Comparison of ENCODE assay signal across 8 cellular contexts in the genomic region with DNA sequence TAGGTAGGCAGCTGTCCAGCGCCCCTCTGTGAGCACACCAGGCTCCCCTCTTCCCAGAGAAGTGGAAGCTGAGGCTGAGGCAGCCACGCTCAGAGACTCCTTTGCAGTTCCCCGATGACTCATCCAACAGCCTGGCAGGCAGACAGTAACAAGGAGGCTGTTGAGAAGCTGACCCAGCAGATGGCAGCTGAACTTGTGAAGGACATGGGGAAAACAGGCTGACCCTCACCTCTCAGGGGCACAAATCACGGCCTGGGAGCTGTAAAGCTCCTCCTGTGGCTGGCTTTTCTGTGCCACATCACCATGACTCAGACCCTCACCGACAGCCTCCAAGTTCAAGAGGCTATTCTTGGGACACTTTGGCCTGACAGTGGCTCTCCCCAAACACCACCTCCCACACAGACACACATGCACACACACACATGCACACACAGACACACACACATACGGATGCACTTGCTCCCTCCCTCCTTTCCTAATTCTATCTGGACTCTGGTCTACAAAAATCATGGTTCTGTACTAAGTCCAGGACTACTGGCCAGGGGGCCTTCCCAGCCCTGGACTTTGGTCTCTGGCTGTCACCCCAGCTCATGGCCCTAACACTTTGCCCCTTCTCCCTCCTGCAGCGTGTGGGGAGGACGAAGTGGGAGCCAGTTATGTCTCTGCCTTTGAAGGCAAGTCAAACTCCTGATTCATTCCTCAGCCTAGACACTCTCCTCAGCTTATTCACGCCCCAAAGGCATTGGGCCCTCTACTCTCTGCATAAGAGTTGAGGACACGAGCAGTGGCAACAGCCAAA. TPM values are rescaled to one million over a fixed set of nuclear protein-coding genes. Genes with fewer than 3 reads are reported as not detected.
DNase-seq lines count a peak whose midpoint lies in the region; ATAC-seq, FAIRE-seq and TF ChIP-seq lines count a peak whose summit lies in the region.

No MANE protein-coding gene starts in this region.

- no peaks in the 10 kb centered on the region for H3K9me3 Mint-ChIP-seq in CD8-positive, alpha-beta memory T cell
- no peaks in the 10 kb centered on the region for H3K9me3 Mint-ChIP-seq in activated T-helper 1 cell treated with anti-CD3 and anti-CD28 coated beads, Interleukin-12 subunit alpha, Interleukin-12 subunit beta, Interleukin-2, Interleukin-4 antibody, amounts not matched to agents 30 ng/mL and 10 ng/mL and 1 ng/mL, durations not matched to agents 14 hours and 24 hours and 36 hours

- H3K4me3 ChIP-seq in CD8-positive, alpha-beta memory T cell (ENCODE audit: low read length): no peak overlapping the region

- peak overlapping the region; percentile 34 to 87 (median 66) for H3K27ac Mint-ChIP-seq in CD8-positive, alpha-beta memory T cell
- peak overlapping the region; percentile 62 for H3K27ac Mint-ChIP-seq in activated T-helper 1 cell treated with anti-CD3 and anti-CD28 coated beads, Interleukin-12 subunit alpha, Interleukin-12 subunit beta, Interleukin-2, Interleukin-4 antibody, amounts not matched to agents 30 ng/mL and 10 ng/mL and 1 ng/mL, durations not matched to agents 14 hours and 24 hours and 36 hours

- DNase-seq in CD8-positive, alpha-beta memory T cell: peak in 1 of 5 donors; percentile 39
- DNase-seq in activated T-helper 1 cell treated with anti-CD3 and anti-CD28 coated beads, Interleukin-12 subunit alpha, Interleukin-12 subunit beta, Interleukin-2, Interleukin-4 antibody, amounts not matched to agents 30 ng/mL and 10 ng/mL and 1 ng/mL, durations not matched to agents 14 hours and 24 hours and 36 hours (ENCODE audit: low spot score): no peak
- peak; percentile 56 for DNase-seq in glomerular endothelial cell (ENCODE audit: extremely low read depth, low read depth, low spot score)
- peak; percentile 76 for DNase-seq in non-pigmented ciliary epithelial cell (ENCODE audit: low read depth)
- no peak for DNase-seq in DMS153 (lab: John Stamatoyannopoulos, UW)
- DNase-seq in D721Med (ENCODE audit: insufficient read length, low spot score): no peak

- H3K27ac ChIP-seq in CD8-positive, alpha-beta memory T cell (ENCODE audit: low read depth, low read length): no peak overlapping the region

- CTCF ChIA-PET in CD8-positive, alpha-beta memory T cell (lab: Charles Lee): interaction anchor here (0.8 to 2.4 kb wide), 5 partner anchors 9 to 92 kb away, joined by 3 to 8 read pairs (median 4); no protein-coding TSS in a partner anchor

- intact Hi-C loops in activated T-helper 1 cell treated with anti-CD3 and anti-CD28 coated beads, Interleukin-12 subunit alpha, Interleukin-12 subunit beta, Interleukin-2, Interleukin-4 antibody, amounts not matched to agents 30 ng/mL and 10 ng/mL and 1 ng/mL, durations not matched to agents 14 hours and 24 hours and 36 hours (cut with micrococcal nuclease): no loop called here

- no peaks in the 10 kb centered on the region for H3K9me3 ChIP-seq in CD8-positive, alpha-beta memory T cell (ENCODE audit: low read length)

- no peak for TF ChIP-seq EP300 in Ishikawa (IDR thresholded peaks at IDR 0.05; ENCODE audit: borderline replicate concordance)

- H3K4me1 ChIP-seq in CD8-positive, alpha-beta memory T cell (ENCODE audit: insufficient read depth, low read length): peaks cover 29% of the 10 kb centered on the region

- H3K27me3 ChIP-seq in CD8-positive, alpha-beta memory T cell (ENCODE audit: insufficient read depth, low read length, poor library complexity, severe bottlenecking): no peaks in the 10 kb centered on the region

- peaks cover 0 to 64% (median 3%) of the 10 kb centered on the region in 3 donors for H3K36me3 Mint-ChIP-seq in CD8-positive, alpha-beta memory T cell
- peaks cover 41% of the 10 kb centered on the region for H3K36me3 Mint-ChIP-seq in activated T-helper 1 cell treated with anti-CD3 and anti-CD28 coated beads, Interleukin-12 subunit alpha, Interleukin-12 subunit beta, Interleukin-2, Interleukin-4 antibody, amounts not matched to agents 30 ng/mL and 10 ng/mL and 1 ng/mL, durations not matched to agents 14 hours and 24 hours and 36 hours (ENCODE audit: low read depth)

- no peak for FAIRE-seq in D721Med (lab: Jason Lieb, UNC)

- peaks cover 60 to 81% (median 77%) of the 10 kb centered on the region in 3 donors for H3K4me1 Mint-ChIP-seq in CD8-positive, alpha-beta memory T cell
- H3K4me1 Mint-ChIP-seq in activated T-helper 1 cell treated with anti-CD3 and anti-CD28 coated beads, Interleukin-12 subunit alpha, Interleukin-12 subunit beta, Interleukin-2, Interleukin-4 antibody, amounts not matched to agents 30 ng/mL and 10 ng/mL and 1 ng/mL, durations not matched to agents 14 hours and 24 hours and 36 hours (ENCODE audit: low read depth): peaks cover 74% of the 10 kb centered on the region

- TF ChIP-seq RAD21 in Ishikawa (IDR thresholded peaks at IDR 0.05; ENCODE audit: low read depth): no peak; the same call in 1 of the 2 replicates

- no peak for TF ChIP-seq CTCF in D721Med (IDR thresholded peaks at IDR 0.05; ENCODE audit: insufficient read depth, missing control alignments)

- H3K36me3 ChIP-seq in CD8-positive, alpha-beta memory T cell (ENCODE audit: insufficient read depth, low read length): peaks cover 21% of the 10 kb centered on the region

- POLR2A ChIA-PET in CD8-positive, alpha-beta memory T cell (lab: Charles Lee): no interaction called here

- ATAC-seq in HG02759 (IDR thresholded peaks at IDR 0.05; ENCODE audit: unreplicated experiment): no peak

- H3K4me3 Mint-ChIP-seq in CD8-positive, alpha-beta memory T cell: peak overlapping the region in 1 of 7 donors; percentile 36
- no peak overlapping the region for H3K4me3 Mint-ChIP-seq in activated T-helper 1 cell treated with anti-CD3 and anti-CD28 coated beads, Interleukin-12 subunit alpha, Interleukin-12 subunit beta, Interleukin-2, Interleukin-4 antibody, amounts not matched to agents 30 ng/mL and 10 ng/mL and 1 ng/mL, durations not matched to agents 14 hours and 24 hours and 36 hours

- no peaks in the 10 kb centered on the region for H3K27me3 Mint-ChIP-seq in CD8-positive, alpha-beta memory T cell
- H3K27me3 Mint-ChIP-seq in activated T-helper 1 cell treated with anti-CD3 and anti-CD28 coated beads, Interleukin-12 subunit alpha, Interleukin-12 subunit beta, Interleukin-2, Interleukin-4 antibody, amounts not matched to agents 30 ng/mL and 10 ng/mL and 1 ng/mL, durations not matched to agents 14 hours and 24 hours and 36 hours (ENCODE audit: insufficient read depth): no peaks in the 10 kb centered on the region

TF ChIP-seq in Ishikawa, 13 proteins besides CTCF, POLR2A, EP300 and RAD21:
- TF ChIP-seq, protein P1, sequence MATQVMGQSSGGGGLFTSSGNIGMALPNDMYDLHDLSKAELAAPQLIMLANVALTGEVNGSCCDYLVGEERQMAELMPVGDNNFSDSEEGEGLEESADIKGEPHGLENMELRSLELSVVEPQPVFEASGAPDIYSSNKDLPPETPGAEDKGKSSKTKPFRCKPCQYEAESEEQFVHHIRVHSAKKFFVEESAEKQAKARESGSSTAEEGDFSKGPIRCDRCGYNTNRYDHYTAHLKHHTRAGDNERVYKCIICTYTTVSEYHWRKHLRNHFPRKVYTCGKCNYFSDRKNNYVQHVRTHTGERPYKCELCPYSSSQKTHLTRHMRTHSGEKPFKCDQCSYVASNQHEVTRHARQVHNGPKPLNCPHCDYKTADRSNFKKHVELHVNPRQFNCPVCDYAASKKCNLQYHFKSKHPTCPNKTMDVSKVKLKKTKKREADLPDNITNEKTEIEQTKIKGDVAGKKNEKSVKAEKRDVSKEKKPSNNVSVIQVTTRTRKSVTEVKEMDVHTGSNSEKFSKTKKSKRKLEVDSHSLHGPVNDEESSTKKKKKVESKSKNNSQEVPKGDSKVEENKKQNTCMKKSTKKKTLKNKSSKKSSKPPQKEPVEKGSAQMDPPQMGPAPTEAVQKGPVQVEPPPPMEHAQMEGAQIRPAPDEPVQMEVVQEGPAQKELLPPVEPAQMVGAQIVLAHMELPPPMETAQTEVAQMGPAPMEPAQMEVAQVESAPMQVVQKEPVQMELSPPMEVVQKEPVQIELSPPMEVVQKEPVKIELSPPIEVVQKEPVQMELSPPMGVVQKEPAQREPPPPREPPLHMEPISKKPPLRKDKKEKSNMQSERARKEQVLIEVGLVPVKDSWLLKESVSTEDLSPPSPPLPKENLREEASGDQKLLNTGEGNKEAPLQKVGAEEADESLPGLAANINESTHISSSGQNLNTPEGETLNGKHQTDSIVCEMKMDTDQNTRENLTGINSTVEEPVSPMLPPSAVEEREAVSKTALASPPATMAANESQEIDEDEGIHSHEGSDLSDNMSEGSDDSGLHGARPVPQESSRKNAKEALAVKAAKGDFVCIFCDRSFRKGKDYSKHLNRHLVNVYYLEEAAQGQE (IDR thresholded peaks at IDR 0.05; ENCODE audit: low read depth): peak; percentile 47; the same call in 1 of the 2 replicates
- no peak for TF ChIP-seq TAF1 (IDR thresholded peaks at IDR 0.05; ENCODE audit: low read depth)

RNA-seq across cellular contexts. Expression of gene MAP3K14, which starts 23.2 kb away (rescaled TPM):
- total RNA-seq in CD8-positive, alpha-beta memory T cell: 10 to 100 TPM; 60.2 to 62.4 TPM
- 9.0 TPM for polyA plus RNA-seq in CD8-positive, alpha-beta memory T cell
- 64.4 and 64.7 TPM in 2 replicates for total RNA-seq in activated T-helper 1 cell treated with anti-CD3 and anti-CD28 coated beads, Interleukin-12 subunit alpha, Interleukin-12 subunit beta, Interleukin-2, Interleukin-4 antibody, amounts not matched to agents 30 ng/mL and 10 ng/mL and 1 ng/mL, durations not matched to agents 14 hours and 24 hours and 36 hours
- total RNA-seq in glomerular endothelial cell: 5.1 and 9.3 TPM in 2 replicates

RNA-seq across cellular contexts. Expression of gene SPATA32, which starts 31.7 kb away (rescaled TPM):
- total RNA-seq in CD8-positive, alpha-beta memory T cell: under 1 TPM in 1 of 2 experiments, not detected in 1; 0.15 TPM
- polyA plus RNA-seq in CD8-positive, alpha-beta memory T cell: 0.33 TPM
- 0.44 and 0.56 TPM in 2 replicates for total RNA-seq in activated T-helper 1 cell treated with anti-CD3 and anti-CD28 coated beads, Interleukin-12 subunit alpha, Interleukin-12 subunit beta, Interleukin-2, Interleukin-4 antibody, amounts not matched to agents 30 ng/mL and 10 ng/mL and 1 ng/mL, durations not matched to agents 14 hours and 24 hours and 36 hours
- total RNA-seq in glomerular endothelial cell: not detected in 2 replicates

Comparison
In these comparisons a context has a peak if more than half of its experiments do, and no peak if none do; other contexts are left out.
1. DNase-seq: peak in glomerular endothelial cell (single experiment) and non-pigmented ciliary epithelial cell (single experiment); none in activated T-helper 1 cell treated with anti-CD3 and anti-CD28 coated beads, Interleukin-12 subunit alpha, Interleukin-12 subunit beta, Interleukin-2, Interleukin-4 antibody, amounts not matched to agents 30 ng/mL and 10 ng/mL and 1 ng/mL, durations not matched to agents 14 hours and 24 hours and 36 hours (single experiment), DMS153 (single experiment) and D721Med (single experiment).